15 cellular contexts compared by ENCODE assay signal in genomic region chr20:23160536-23161243, GRCh38.
DNase-seq lines count a peak whose midpoint lies in the region; ATAC-seq, FAIRE-seq and TF ChIP-seq lines count a peak whose summit lies in the region.
"Had no signal": no experiment of that assay in that cellular context is flagged by ENCODE, and none has a peak within 500 bp of the region (broad histone marks: within the 10 kb centered on the region; RNA-seq: fewer than 3 reads in every experiment).

No MANE protein-coding gene starts in this region.

- H3K27me3 Mint-ChIP-seq in astrocyte (ENCODE audit: low read depth, unreplicated experiment), result peaks cover 7% of the 10 kb centered on the region
- H3K27me3 Mint-ChIP-seq in activated T-helper 17 cell treated with anti-CD3 and anti-CD28 coated beads, Interleukin-2, amount 50 U/mL, for 72 hours, result peaks cover 4% of the 10 kb centered on the region

- H3K27ac ChIP-seq in HL-60 (replicated peaks) (peak overlapping the region; percentile 71), astrocyte (ENCODE audit: low read depth, low read length) (peak overlapping the region; percentile 13), keratinocyte (ENCODE audit: control insufficient read depth, insufficient read depth, low read length) (peak overlapping the region; percentile 82), thyroid gland (peak overlapping the region in 2 of 3 donors; percentile 14 to 22)
- H3K27ac ChIP-seq: hepatocyte, VCaP had no signal

- H3K36me3 ChIP-seq in astrocyte (ENCODE audit: insufficient read depth, low read length), result no peaks in the 10 kb centered on the region
- H3K36me3 ChIP-seq in keratinocyte (ENCODE audit: control insufficient read depth in 2 of 2, extremely low read depth in 1 of 2, insufficient read depth in 2 of 2, low read length in 2 of 2), result no peaks in the 10 kb centered on the region
- H3K36me3 ChIP-seq in thyroid gland, result no peaks in the 10 kb centered on the region

- peaks cover 2% of the 10 kb centered on the region for H3K9me1 ChIP-seq in keratinocyte (ENCODE audit: control insufficient read depth, extremely low read depth, insufficient read depth, low read length)

- H3K4me3 ChIP-seq in HL-60 (replicated peaks; ENCODE audit: insufficient read depth, low read length), result no peak overlapping the region
- no peak overlapping the region for H3K4me3 ChIP-seq in astrocyte (ENCODE audit: insufficient read depth, low read depth, low read length)
- H3K4me3 ChIP-seq in keratinocyte (ENCODE audit: control insufficient read depth in 2 of 3, extremely low read depth in 1 of 3, insufficient read depth in 2 of 3, low read depth in 1 of 3, low read length in 3 of 3), result no peak overlapping the region
- H3K4me3 ChIP-seq in thyroid gland (replicated peaks in 1 of 3), result no peak overlapping the region
- H3K4me3 ChIP-seq: hepatocyte had no signal

- TF ChIP-seq POLR2A in thyroid gland (IDR thresholded peaks at IDR 0.05), result no peak

- TF ChIP-seq CTCF in HL-60 (IDR thresholded peaks at IDR 0.05; ENCODE audit: insufficient read depth, low read length), result no peak
- no peak for TF ChIP-seq CTCF in astrocyte (IDR thresholded peaks at IDR 0.05; ENCODE audit: insufficient read depth, low read depth, low read length)
- no peak for TF ChIP-seq CTCF in keratinocyte (optimal IDR thresholded peaks at IDR 0.05 in 1 of 3, IDR thresholded peaks at IDR 0.05 in 1 of 3, conservative IDR thresholded peaks at IDR 0.05 in 1 of 3; ENCODE audit: extremely low read depth in 1 of 3, insufficient read depth in 2 of 3, low read length in 3 of 3)
- no peak for TF ChIP-seq CTCF in thyroid gland (IDR thresholded peaks at IDR 0.05)
- TF ChIP-seq CTCF in GM13976 (IDR thresholded peaks at IDR 0.05; ENCODE audit: borderline replicate concordance, control extremely low read depth, extremely low read depth, insufficient read depth, missing control alignments), result no peak

- H3K4me3 Mint-ChIP-seq in astrocyte (ENCODE audit: unreplicated experiment), result no peak overlapping the region
- no peak overlapping the region for H3K4me3 Mint-ChIP-seq in activated T-helper 17 cell treated with anti-CD3 and anti-CD28 coated beads, Interleukin-2, amount 50 U/mL, for 72 hours
- H3K4me3 Mint-ChIP-seq: central memory CD8-positive, alpha-beta T cell had no signal

- no peak overlapping the region for H3K9ac ChIP-seq in astrocyte (ENCODE audit: low read length)
- peak overlapping the region; percentile 63 for H3K9ac ChIP-seq in keratinocyte (ENCODE audit: control insufficient read depth, extremely low read depth, insufficient read depth, low read length)

- H3K4me2 ChIP-seq in astrocyte (ENCODE audit: low read length), result peak overlapping the region; percentile 7
- peak overlapping the region; percentile 31 for H3K4me2 ChIP-seq in keratinocyte (ENCODE audit: control insufficient read depth, extremely low read depth, insufficient read depth, low read depth, low read length)
- H3K4me2 ChIP-seq: hepatocyte had no signal

- H3K9me3 Mint-ChIP-seq in astrocyte (ENCODE audit: unreplicated experiment), result no peaks in the 10 kb centered on the region
- H3K9me3 Mint-ChIP-seq in activated T-helper 17 cell treated with anti-CD3 and anti-CD28 coated beads, Interleukin-2, amount 50 U/mL, for 72 hours, result no peaks in the 10 kb centered on the region
- H3K9me3 Mint-ChIP-seq: activated T-helper 1 cell treated with anti-CD3 and anti-CD28 coated beads, Interleukin-12 subunit alpha, Interleukin-12 subunit beta, Interleukin-2, Interleukin-4 antibody, amounts not matched to agents 30 ng/mL and 10 ng/mL and 1 ng/mL, durations not matched to agents 14 hours and 24 hours and 36 hours; central memory CD8-positive, alpha-beta T cell had no signal

- dilution Hi-C loops in keratinocyte (cut with MboI; ENCODE audit: extremely low pct_ligation_motif_present, low sequenced_read_pairs), result no loop called here

- DNase-seq in HL-60 (ENCODE audit: low read depth in 1 of 2, low spot score in 1 of 2), result no peak
- DNase-seq in astrocyte (ENCODE audit: low read depth), result peak; percentile 23
- no peak for DNase-seq in keratinocyte (ENCODE audit: low read depth, low spot score)
- peak in 1 of 2 donors; percentile 37 for DNase-seq in thyroid gland
- DNase-seq in DMS 273 (lab: John Stamatoyannopoulos, UW; ENCODE audit: unreplicated experiment), result no peak
- no peak for DNase-seq in GM13976 (ENCODE audit: low spot score)
- DNase-seq: DMS 273 treated with DMSO at 0.1 percent for 48 hours, NCI-H187, OCI-M1 had no signal

- H3K9me3 ChIP-seq in astrocyte (ENCODE audit: insufficient read depth, low read depth, low read length), result no peaks in the 10 kb centered on the region
- H3K9me3 ChIP-seq in keratinocyte (ENCODE audit: control insufficient read depth, low read depth, low read length), result no peaks in the 10 kb centered on the region
- H3K9me3 ChIP-seq in thyroid gland, result no peaks in the 10 kb centered on the region

- H3K4me1 ChIP-seq in astrocyte (ENCODE audit: insufficient read depth, low read length), result peaks cover 37% of the 10 kb centered on the region
- peaks cover 55% of the 10 kb centered on the region for H3K4me1 ChIP-seq in keratinocyte (ENCODE audit: control insufficient read depth, extremely low read depth, insufficient read depth, low read length)
- peaks cover 11 to 36% of the 10 kb centered on the region in 2 donors for H3K4me1 ChIP-seq in thyroid gland

- no peaks in the 10 kb centered on the region for H4K20me1 ChIP-seq in astrocyte (ENCODE audit: insufficient read depth, low read length)
- no peaks in the 10 kb centered on the region for H4K20me1 ChIP-seq in keratinocyte (ENCODE audit: control insufficient read depth, extremely low read depth, insufficient read depth, low read length)

- FAIRE-seq in astrocyte (lab: Jason Lieb, UNC) (no peak), keratinocyte (lab: Jason Lieb, UNC) (peak; percentile 79)
- FAIRE-seq: GM18507 had no signal

- intact Hi-C loops in thyroid gland (cut with DNase I), result no loop called here

- H2AFZ ChIP-seq in astrocyte (ENCODE audit: low read depth, low read length), result no peak overlapping the region
- peak overlapping the region; percentile 37 for H2AFZ ChIP-seq in keratinocyte (ENCODE audit: control insufficient read depth, low read length)
- H2AFZ ChIP-seq: hepatocyte had no signal

- in situ Hi-C loops in GM13976 (cut with MboI; ENCODE audit: low sequenced_read_pairs, unreplicated experiment), result no loop called here

- no peaks in the 10 kb centered on the region for H3K36me3 Mint-ChIP-seq in astrocyte (ENCODE audit: low read depth, unreplicated experiment)
- no peaks in the 10 kb centered on the region for H3K36me3 Mint-ChIP-seq in activated T-helper 17 cell treated with anti-CD3 and anti-CD28 coated beads, Interleukin-2, amount 50 U/mL, for 72 hours (ENCODE audit: low read depth)

- H3K79me2 ChIP-seq in astrocyte (ENCODE audit: insufficient read depth, low read length) (no peaks in the 10 kb centered on the region), keratinocyte (ENCODE audit: control insufficient read depth, insufficient read depth, low read length) (no peaks in the 10 kb centered on the region)
- H3K79me2 ChIP-seq: hepatocyte had no signal

- ATAC-seq in activated T-helper 17 cell treated with anti-CD3 and anti-CD28 coated beads, Interleukin-2, amount 50 U/mL, for 72 hours (replicated peaks), result no peak

- peaks cover 10% of the 10 kb centered on the region for H3K4me1 Mint-ChIP-seq in astrocyte (ENCODE audit: low read depth, unreplicated experiment)
- peaks cover 10% of the 10 kb centered on the region for H3K4me1 Mint-ChIP-seq in activated T-helper 17 cell treated with anti-CD3 and anti-CD28 coated beads, Interleukin-2, amount 50 U/mL, for 72 hours

- H3K27me3 ChIP-seq in HL-60 (ENCODE audit: insufficient read depth, poor library complexity, severe bottlenecking) (no peaks in the 10 kb centered on the region), astrocyte (ENCODE audit: insufficient read depth, low read length) (no peaks in the 10 kb centered on the region), keratinocyte (ENCODE audit: control insufficient read depth, extremely low read depth, insufficient read depth, low read length) (no peaks in the 10 kb centered on the region), thyroid gland (no peaks in the 10 kb centered on the region)
- H3K27me3 ChIP-seq: hepatocyte had no signal

- no peak overlapping the region for H3K27ac Mint-ChIP-seq in astrocyte (ENCODE audit: unreplicated experiment)
- no peak overlapping the region for H3K27ac Mint-ChIP-seq in activated T-helper 17 cell treated with anti-CD3 and anti-CD28 coated beads, Interleukin-2, amount 50 U/mL, for 72 hours
- H3K27ac Mint-ChIP-seq: activated T-helper 1 cell treated with anti-CD3 and anti-CD28 coated beads, Interleukin-12 subunit alpha, Interleukin-12 subunit beta, Interleukin-2, Interleukin-4 antibody, amounts not matched to agents 30 ng/mL and 10 ng/mL and 1 ng/mL, durations not matched to agents 14 hours and 24 hours and 36 hours had no signal

- 33 to 71% methylated on average over 2 to 6 of the region's 6 CpGs for WGBS in thyroid gland, 2 donors

Comparison
In these comparisons a context has a peak if more than half of its experiments do, and no peak if none do; other contexts are left out.
1. H3K27ac ChIP-seq: peak in every context shown above with its lines; median percentile 82 in keratinocyte; 71 in HL-60; 18 in thyroid gland; 13 in astrocyte.